ENCODE assay signal across 13 cellular contexts in genomic region chr7:150966002-150966401, GRCh38. TPM values are rescaled to one million over a fixed set of nuclear protein-coding genes. Genes with fewer than 3 reads are reported as not detected.
A peak's percentile ranks its signal among the peaks of the same experiment; 100 is the strongest.
DNase-seq lines count a peak whose midpoint lies in the region; ATAC-seq, FAIRE-seq and TF ChIP-seq lines count a peak whose summit lies in the region.
"Had no signal": no experiment of that assay in that cellular context is flagged by ENCODE, and none has a peak within 500 bp of the region (broad histone marks: within the 10 kb centered on the region; RNA-seq: fewer than 3 reads in every experiment).

No MANE protein-coding gene starts in this region.

- intact Hi-C loops in endothelial cell of umbilical vein (cut with micrococcal nuclease), result no loop called here

- no peak overlapping the region for H3K27ac ChIP-seq in endothelial cell of umbilical vein (ENCODE audit: insufficient read depth, low read depth, low read length)
- H3K27ac ChIP-seq in muscle layer of colon (ENCODE audit: low read depth, low read length), result peak overlapping the region; percentile 89

- POLR2A ChIA-PET in endothelial cell of umbilical vein (lab: Charles Lee), result no interaction called here

- H3K4me1 ChIP-seq in endothelial cell of umbilical vein (ENCODE audit: control insufficient read depth, extremely low read depth, insufficient read depth, low read length), result no peaks in the 10 kb centered on the region
- peaks cover 92% of the 10 kb centered on the region for H3K4me1 ChIP-seq in muscle layer of colon (ENCODE audit: insufficient read depth, low read length)

- H3K4me2 ChIP-seq in endothelial cell of umbilical vein (ENCODE audit: insufficient read depth, low read length), result no peak overlapping the region

- H3K27me3 ChIP-seq in endothelial cell of umbilical vein (ENCODE audit: control insufficient read depth in 2 of 2, insufficient read depth in 2 of 2, low read length in 2 of 2), result peaks cover 7 to 19% of the 10 kb centered on the region in 2 experiments
- H3K27me3 ChIP-seq in muscle layer of colon (ENCODE audit: control insufficient read depth in 1 of 2, insufficient read depth in 2 of 2, low read length in 2 of 2), result no peaks in the 10 kb centered on the region

- DNase-seq in DMS53 treated with DMSO at 0.1 percent for 48 hours (lab: John Stamatoyannopoulos, UW; ENCODE audit: unreplicated experiment) (peak; percentile 11), NCI-H69 (lab: John Stamatoyannopoulos, UW) (peak; percentile 45), endothelial cell of umbilical vein (ENCODE audit: low read depth, low spot score) (peak; percentile 27), NCI-H2107 (lab: John Stamatoyannopoulos, UW) (no peak), NOMO-1 (lab: John Stamatoyannopoulos, UW; ENCODE audit: unreplicated experiment in 2 of 2) (no peak)
- DNase-seq: activated CD4-positive, alpha-beta memory T cell treated with anti-CD3 and anti-CD28 coated beads for 36 hours; effector memory CD8-positive, alpha-beta T cell; nucleus accumbens; stimulated activated CD4-positive, alpha-beta T cell treated with anti-CD3 and anti-CD28 coated beads, Interleukin-4, amount 100 ng/mL, for 4 hours had no signal

- H3K36me3 ChIP-seq in endothelial cell of umbilical vein (ENCODE audit: control insufficient read depth in 2 of 2, extremely low read depth in 1 of 2, insufficient read depth in 2 of 2, low read length in 2 of 2), result no peaks in the 10 kb centered on the region
- no peaks in the 10 kb centered on the region for H3K36me3 ChIP-seq in muscle layer of colon (ENCODE audit: insufficient read depth, low read length)

- no peak overlapping the region for H3K4me3 ChIP-seq in endothelial cell of umbilical vein (replicated peaks in 1 of 3; ENCODE audit: insufficient read depth in 1 of 3, low read depth in 1 of 3, low read length in 3 of 3)
- no peak overlapping the region for H3K4me3 ChIP-seq in muscle layer of colon (ENCODE audit: low read depth in 1 of 2, low read length in 2 of 2)

- no peak for TF ChIP-seq POLR2A in endothelial cell of umbilical vein (IDR thresholded peaks at IDR 0.05; ENCODE audit: low read depth, low read length)

- peak; percentile 18 for FAIRE-seq in endothelial cell of umbilical vein (lab: Jason Lieb, UNC)
- FAIRE-seq: GM18507 had no signal

- BruUV-seq in endothelial cell of umbilical vein (replicated peaks; lab: Mats Ljungman, UMichigan), result no TSS peak

- peak; percentile 44 to 76 for TF ChIP-seq CTCF in endothelial cell of umbilical vein (IDR thresholded peaks at IDR 0.05; ENCODE audit: extremely low read depth in 1 of 2, insufficient read depth in 1 of 2, low read depth in 1 of 2, low read length in 2 of 2)

- no peaks in the 10 kb centered on the region for H3K9me1 ChIP-seq in endothelial cell of umbilical vein (replicated peaks; ENCODE audit: control insufficient read depth, extremely low read depth, insufficient read depth, low read length)

- H3K9ac ChIP-seq in endothelial cell of umbilical vein (replicated peaks; ENCODE audit: extremely low read depth, insufficient read depth, low read length) (no peak overlapping the region), muscle layer of colon (ENCODE audit: low read length) (no peak overlapping the region)

- H4K20me1 ChIP-seq in endothelial cell of umbilical vein (replicated peaks; ENCODE audit: control insufficient read depth, extremely low read depth, insufficient read depth, low read length), result no peaks in the 10 kb centered on the region

- dilution Hi-C loops in endothelial cell of umbilical vein (cut with MboI; ENCODE audit: extremely low pct_ligation_motif_present, low sequenced_read_pairs), result no loop called here

- ATAC-seq in GM21717 (IDR thresholded peaks at IDR 0.05; ENCODE audit: unreplicated experiment), result no peak
- no peak for ATAC-seq in HG03139 (IDR thresholded peaks at IDR 0.05; ENCODE audit: unreplicated experiment)
- ATAC-seq: effector memory CD8-positive, alpha-beta T cell had no signal

- H3K9me3 ChIP-seq in endothelial cell of umbilical vein (replicated peaks; ENCODE audit: control insufficient read depth, insufficient read depth, low read length) (no peaks in the 10 kb centered on the region), muscle layer of colon (ENCODE audit: low read length) (no peaks in the 10 kb centered on the region)

- no peaks in the 10 kb centered on the region for H3K79me2 ChIP-seq in endothelial cell of umbilical vein (ENCODE audit: control insufficient read depth, insufficient read depth, low read length)

- no peak overlapping the region for H2AFZ ChIP-seq in endothelial cell of umbilical vein (ENCODE audit: low read depth, low read length)

- CTCF ChIA-PET in endothelial cell of umbilical vein (lab: Charles Lee), result interaction anchor here (1.0 to 3.2 kb wide), 7 partner anchors 18 to 158 kb away, joined by 3 to 26 read pairs (median 8); no protein-coding TSS in a partner anchor

TF ChIP-seq in endothelial cell of umbilical vein, 7 proteins besides CTCF, POLR2A, EP300 and RAD21:
- TF ChIP-seq MAX (IDR thresholded peaks at IDR 0.05; ENCODE audit: insufficient read depth, insufficient read length) (no peak), EZH2 (IDR thresholded peaks at IDR 0.05; ENCODE audit: borderline replicate concordance, low read depth, low read length, severe bottlenecking) (no peak), MYC (IDR thresholded peaks at IDR 0.05; ENCODE audit: low read depth, low read length) (no peak), JUN (IDR thresholded peaks at IDR 0.05; ENCODE audit: borderline replicate concordance, insufficient read depth, insufficient read length, low read depth) (no peak), FOS (IDR thresholded peaks at IDR 0.05; ENCODE audit: borderline replicate concordance, insufficient read depth, low read length) (no peak), GATA2 (IDR thresholded peaks at IDR 0.05; ENCODE audit: insufficient read depth, insufficient read length, low read depth, low read length) (no peak), POLR2AphosphoS5 (IDR thresholded peaks at IDR 0.05; ENCODE audit: insufficient read depth, low read depth, low read length) (no peak)

RNA-seq across cellular contexts. Expression of gene KCNH2, which starts 12.1 kb away (rescaled TPM):
- 0.09 TPM in 1 of 2 replicates, not detected in the other for total RNA-seq in endothelial cell of umbilical vein
- polyA plus RNA-seq in endothelial cell of umbilical vein, result 0.03 and 0.10 TPM in 2 replicates
- polyA plus RNA-seq in endothelial cell of umbilical vein (2011; cell fraction: cytosol; rRNA removed), result 0.06 TPM in 2 replicates
- 0.07 and 0.15 TPM in 2 replicates for polyA plus RNA-seq in endothelial cell of umbilical vein (2011; cell fraction: nucleus; rRNA removed)
- 0.08 and 0.14 TPM in 2 replicates for polyA plus RNA-seq in endothelial cell of umbilical vein (2012)
- polyA minus RNA-seq in endothelial cell of umbilical vein, result 3.1 TPM in 2 replicates
- not detected for polyA minus RNA-seq in endothelial cell of umbilical vein (2011; cell fraction: cytosol; rRNA and poly(A)+ RNA removed)
- polyA minus RNA-seq in endothelial cell of umbilical vein (2011; cell fraction: nucleus; rRNA and poly(A)+ RNA removed), result not detected in 2 replicates

RNA-seq across cellular contexts. Expression of gene NOS3, which starts 24.8 kb away (rescaled TPM):
- total RNA-seq in endothelial cell of umbilical vein, result 51.4 and 82.8 TPM in 2 replicates
- 95.1 and 120 TPM in 2 replicates for polyA plus RNA-seq in endothelial cell of umbilical vein
- polyA plus RNA-seq in endothelial cell of umbilical vein (2011; cell fraction: cytosol; rRNA removed), result 35.6 and 46.0 TPM in 2 replicates
- polyA plus RNA-seq in endothelial cell of umbilical vein (2011; cell fraction: nucleus; rRNA removed), result 101 and 123 TPM in 2 replicates
- polyA plus RNA-seq in endothelial cell of umbilical vein (2012), result 59.2 and 81.5 TPM in 2 replicates
- 55.3 and 69.1 TPM in 2 replicates for polyA minus RNA-seq in endothelial cell of umbilical vein
- polyA minus RNA-seq in endothelial cell of umbilical vein (2011; cell fraction: cytosol; rRNA and poly(A)+ RNA removed), result not detected
- polyA minus RNA-seq in endothelial cell of umbilical vein (2011; cell fraction: nucleus; rRNA and poly(A)+ RNA removed), result 40.8 and 66.5 TPM in 2 replicates

RNA-seq across cellular contexts. Expression of gene ATG9B, which starts 58.3 kb away (rescaled TPM):
- not detected in 2 replicates for total RNA-seq in endothelial cell of umbilical vein
- 0.02 and 0.04 TPM in 2 replicates for polyA plus RNA-seq in endothelial cell of umbilical vein
- 0.03 and 0.10 TPM in 2 replicates for polyA plus RNA-seq in endothelial cell of umbilical vein (2011; cell fraction: cytosol; rRNA removed)
- 0.83 and 0.92 TPM in 2 replicates for polyA plus RNA-seq in endothelial cell of umbilical vein (2011; cell fraction: nucleus; rRNA removed)
- polyA plus RNA-seq in endothelial cell of umbilical vein (2012), result 2.6 and 4.2 TPM in 2 replicates
- 0.04 TPM in 1 of 2 replicates, not detected in the other for polyA minus RNA-seq in endothelial cell of umbilical vein
- polyA minus RNA-seq in endothelial cell of umbilical vein (2011; cell fraction: cytosol; rRNA and poly(A)+ RNA removed), result not detected
- polyA minus RNA-seq in endothelial cell of umbilical vein (2011; cell fraction: nucleus; rRNA and poly(A)+ RNA removed), result not detected in 2 replicates

Comparison
In these comparisons a context has a peak if more than half of its experiments do, and no peak if none do; other contexts are left out.
1. DNase-seq: peak in DMS53 treated with DMSO at 0.1 percent for 48 hours (single experiment), NCI-H69 (single experiment) and endothelial cell of umbilical vein (single experiment); none in NCI-H2107 (single experiment) and NOMO-1 (0 of 2).